Comparison of ENCODE assay signal across 9 cellular contexts in the genomic region with DNA sequence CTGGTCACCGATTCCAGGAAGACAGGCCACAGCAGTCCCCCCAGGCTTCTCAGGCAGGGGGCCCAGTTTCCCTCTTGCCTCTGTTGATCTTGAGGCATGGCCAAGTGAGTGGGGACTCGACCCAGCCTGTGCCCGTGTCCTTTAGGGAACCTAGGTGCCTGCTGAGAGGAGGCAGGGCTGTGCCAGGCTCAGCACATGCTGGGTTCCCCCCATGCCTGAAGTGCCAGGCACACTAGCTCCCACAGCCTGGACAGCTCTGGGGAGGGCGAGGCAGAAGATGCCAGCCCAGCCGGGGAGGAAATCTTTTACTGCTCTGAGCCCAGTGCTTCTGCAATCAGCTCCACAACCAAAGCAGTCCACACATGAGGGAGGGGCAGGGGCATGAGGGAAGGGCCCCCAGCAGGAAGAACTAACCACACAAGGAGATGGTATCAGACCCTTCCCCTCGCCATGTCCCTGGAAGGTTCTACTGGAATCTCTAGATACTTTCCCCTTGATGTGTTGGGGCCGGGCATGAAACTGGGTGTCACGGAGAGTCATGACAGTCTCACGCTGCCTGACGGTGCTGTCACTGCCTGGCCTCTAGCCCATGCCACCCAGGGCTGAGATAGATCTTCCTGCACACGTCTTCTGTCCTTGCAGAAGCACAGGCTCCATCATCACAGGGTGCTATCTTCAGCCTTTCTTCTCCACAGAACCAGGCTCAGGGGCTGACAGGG. TPM values are rescaled to one million over a fixed set of nuclear protein-coding genes. Genes with fewer than 3 reads are reported as not detected.
DNase-seq lines count a peak whose midpoint lies in the region; ATAC-seq and TF ChIP-seq lines count a peak whose summit lies in the region.
"Had no signal": no experiment of that assay in that cellular context is flagged by ENCODE, and none has a peak within 500 bp of the region (broad histone marks: within the 10 kb centered on the region; RNA-seq: fewer than 3 reads in every experiment).

No MANE protein-coding gene starts in this region.

- no peak for TF ChIP-seq POLR2A in prostate gland (IDR thresholded peaks at IDR 0.05)

- H3K27ac Mint-ChIP-seq in T-helper 2 cell treated with Interferon-gamma antibody and Interleukin-4, amounts not matched to agents 5 μg/mL and 100 μg/mL, for 36 hours: peak overlapping the region; percentile 89

- ATAC-seq in HG03108 (IDR thresholded peaks at IDR 0.05; ENCODE audit: unreplicated experiment): no peak
- ATAC-seq in GM21367 (IDR thresholded peaks at IDR 0.05; ENCODE audit: unreplicated experiment): no peak

- no peaks in the 10 kb centered on the region for H3K9me3 Mint-ChIP-seq in T-helper 2 cell treated with Interferon-gamma antibody and Interleukin-4, amounts not matched to agents 5 μg/mL and 100 μg/mL, for 36 hours

- H3K27me3 ChIP-seq in prostate gland (replicated peaks; ENCODE audit: insufficient read depth): no peaks in the 10 kb centered on the region

- no peak for TF ChIP-seq CTCF in prostate gland (IDR thresholded peaks at IDR 0.05)

- peaks cover 4% of the 10 kb centered on the region for H3K4me1 ChIP-seq in prostate gland (replicated peaks)

- H3K4me3 ChIP-seq in prostate gland: no peak overlapping the region

- WGBS in prostate gland: 31% methylated on average over 11 of the region's 11 CpGs

- peaks cover 28% of the 10 kb centered on the region for H3K4me1 Mint-ChIP-seq in T-helper 2 cell treated with Interferon-gamma antibody and Interleukin-4, amounts not matched to agents 5 μg/mL and 100 μg/mL, for 36 hours (ENCODE audit: low read depth)

- DNase-seq in D341Med (ENCODE audit: low spot score) (peak; percentile 20), globus pallidus (ENCODE audit: low spot score) (peak; percentile 78), prostate gland (ENCODE audit: low spot score) (no peak), KG1 (lab: John Stamatoyannopoulos, UW) (no peak), NCI-H2081 treated with DMSO at 0.1 percent for 48 hours (lab: John Stamatoyannopoulos, UW) (no peak)
- DNase-seq in T-helper 2 cell treated with Interferon-gamma antibody and Interleukin-4, amounts not matched to agents 5 μg/mL and 100 μg/mL, for 36 hours (ENCODE audit: low spot score): no peak

- H3K36me3 ChIP-seq in prostate gland: no peaks in the 10 kb centered on the region

- H3K27me3 Mint-ChIP-seq in T-helper 2 cell treated with Interferon-gamma antibody and Interleukin-4, amounts not matched to agents 5 μg/mL and 100 μg/mL, for 36 hours (ENCODE audit: low read depth): no peaks in the 10 kb centered on the region

- peak overlapping the region; percentile 35 to 49 for H3K27ac ChIP-seq in prostate gland
- H3K27ac ChIP-seq: KMS-11 had no signal

- intact Hi-C loops in prostate gland (cut with DNase I): no loop called here

- no peaks in the 10 kb centered on the region for H3K9me3 ChIP-seq in prostate gland

- H3K36me3 Mint-ChIP-seq in T-helper 2 cell treated with Interferon-gamma antibody and Interleukin-4, amounts not matched to agents 5 μg/mL and 100 μg/mL, for 36 hours (ENCODE audit: low read depth): no peaks in the 10 kb centered on the region

- H3K4me3 Mint-ChIP-seq in T-helper 2 cell treated with Interferon-gamma antibody and Interleukin-4, amounts not matched to agents 5 μg/mL and 100 μg/mL, for 36 hours: peak overlapping the region; percentile 61

RNA-seq across cellular contexts. Expression of a gene that starts 25.5 kb away (rescaled TPM):
- total RNA-seq in prostate gland: 10 to 100 TPM; 34.6 to 80.5 TPM

Comparison
In these comparisons a context has a peak if more than half of its experiments do, and no peak if none do; other contexts are left out.
1. DNase-seq: peak in D341Med (single experiment) and globus pallidus (single experiment); none in T-helper 2 cell treated with Interferon-gamma antibody and Interleukin-4, amounts not matched to agents 5 μg/mL and 100 μg/mL, for 36 hours (single experiment), prostate gland (single experiment), KG1 (single experiment) and NCI-H2081 treated with DMSO at 0.1 percent for 48 hours (single experiment).